ENCODE assay signal across 15 cellular contexts in genomic region chr14:53409289-53409688, GRCh38.
DNase-seq lines count a peak whose midpoint lies in the region; ATAC-seq and TF ChIP-seq lines count a peak whose summit lies in the region.
"Had no signal": no experiment of that assay in that cellular context is flagged by ENCODE, and none has a peak within 500 bp of the region (broad histone marks: within the 10 kb centered on the region; RNA-seq: fewer than 3 reads in every experiment).

No MANE protein-coding gene starts in this region.

- H3K4me2 ChIP-seq in IMR-90 (ENCODE audit: low read depth, low read length), result no peak overlapping the region

- H3K14ac ChIP-seq in IMR-90 (replicated peaks; ENCODE audit: low read depth, low read length), result peak overlapping the region; percentile 69; the same call in 1 of the 2 replicates

- H2BK120ac ChIP-seq in IMR-90 (ENCODE audit: low read depth, low read length), result peak overlapping the region; percentile 89

- peak overlapping the region in 1 of 2 experiments; percentile 64; a peak in 1 of 4 replicates for H4K8ac ChIP-seq in IMR-90 (ENCODE audit: low read depth in 2 of 2, low read length in 2 of 2)

- no peak overlapping the region for H3K4me3 Mint-ChIP-seq in activated naive CD8-positive, alpha-beta T cell treated with anti-CD3 and anti-CD28 coated beads, Interleukin-2, amount 50 U/mL, for 24 hours
- H3K4me3 Mint-ChIP-seq: CD4-positive, alpha-beta T cell had no signal

- no peaks in the 10 kb centered on the region for H3K9me3 Mint-ChIP-seq in activated naive CD8-positive, alpha-beta T cell treated with anti-CD3 and anti-CD28 coated beads, Interleukin-2, amount 50 U/mL, for 24 hours
- H3K9me3 Mint-ChIP-seq: CD4-positive, alpha-beta T cell had no signal

- peaks cover 2% of the 10 kb centered on the region for H3K36me3 Mint-ChIP-seq in activated naive CD8-positive, alpha-beta T cell treated with anti-CD3 and anti-CD28 coated beads, Interleukin-2, amount 50 U/mL, for 24 hours (ENCODE audit: low read depth)

- no peaks in the 10 kb centered on the region for H4K20me1 ChIP-seq in IMR-90 (ENCODE audit: insufficient read depth, low read length)

- POLR2A ChIA-PET in IMR-90 (lab: Charles Lee; ENCODE audit: unreplicated experiment), result no interaction called here

- H3K18ac ChIP-seq in IMR-90 (ENCODE audit: low read depth, low read length), result peak overlapping the region; percentile 63

- in situ Hi-C loops in IMR-90 (cut with MboI; ENCODE audit: low sequenced_read_pairs), result no loop called here

- no peaks in the 10 kb centered on the region for H3K4me1 Mint-ChIP-seq in activated naive CD8-positive, alpha-beta T cell treated with anti-CD3 and anti-CD28 coated beads, Interleukin-2, amount 50 U/mL, for 24 hours

- no peak for ATAC-seq in IMR-90 (ENCODE audit: low read depth)
- no peak for ATAC-seq in activated naive CD8-positive, alpha-beta T cell treated with anti-CD3 and anti-CD28 coated beads, Interleukin-2, amount 50 U/mL, for 24 hours
- ATAC-seq in GM19467 (IDR thresholded peaks at IDR 0.05; ENCODE audit: unreplicated experiment), result no peak
- ATAC-seq in HG02610 (IDR thresholded peaks at IDR 0.05; ENCODE audit: unreplicated experiment), result no peak
- ATAC-seq: K562 had no signal

- H2BK15ac ChIP-seq in IMR-90 (ENCODE audit: low read depth, low read length), result peak overlapping the region; percentile 35; the same call in 1 of the 3 replicates

- no peak overlapping the region for H2AFZ ChIP-seq in IMR-90 (replicated peaks; ENCODE audit: low read length, poor library complexity)

- TF ChIP-seq POLR2A in IMR-90 (IDR thresholded peaks at IDR 0.05; ENCODE audit: low read depth, low read length) (no peak), esophagus squamous epithelium (IDR thresholded peaks at IDR 0.05) (no peak)

- H3K27ac ChIP-seq in IMR-90 (ENCODE audit: insufficient read depth, low read length) (peak overlapping the region; percentile 41; the same call in 1 of the 2 replicates), esophagus squamous epithelium (no peak overlapping the region)
- H3K27ac ChIP-seq: RWPE1 had no signal

- peak overlapping the region; percentile 63 for H2BK5ac ChIP-seq in IMR-90 (ENCODE audit: low read depth, low read length, poor library complexity, severe bottlenecking)

- no TSS peak for BruUV-seq in IMR-90 (replicated peaks; lab: Mats Ljungman, UMichigan)

- H3K27ac Mint-ChIP-seq in activated naive CD8-positive, alpha-beta T cell treated with anti-CD3 and anti-CD28 coated beads, Interleukin-2, amount 50 U/mL, for 24 hours, result no peak overlapping the region
- H3K27ac Mint-ChIP-seq: CD4-positive, alpha-beta T cell had no signal

- peak overlapping the region; percentile 87 for H2BK20ac ChIP-seq in IMR-90 (ENCODE audit: low read depth, low read length)

- intact Hi-C loops in IMR-90 (cut with micrococcal nuclease), result no loop called here
- intact Hi-C loops in esophagus squamous epithelium (cut with DNase I), result no loop called here

- no peak for TF ChIP-seq RAD21 in IMR-90 (IDR thresholded peaks at IDR 0.05; ENCODE audit: low read length)

- peak overlapping the region; percentile 27; the same call in 1 of the 2 replicates for H4K5ac ChIP-seq in IMR-90 (ENCODE audit: low read depth, low read length)

- no peak overlapping the region for H3K9ac ChIP-seq in IMR-90 (ENCODE audit: low read depth, low read length)

- H3K4me1 ChIP-seq in IMR-90 (ENCODE audit: control insufficient read depth, insufficient read depth, low read length), result peaks cover 10% of the 10 kb centered on the region
- peaks cover 0 to 6% (median 0%) of the 10 kb centered on the region in 3 donors for H3K4me1 ChIP-seq in esophagus squamous epithelium
- H3K4me1 ChIP-seq: BE2C had no signal

- H3K23ac ChIP-seq in IMR-90 (ENCODE audit: low read depth, low read length), result peak overlapping the region; percentile 44; the same call in 1 of the 2 replicates

- no peaks in the 10 kb centered on the region for H3K27me3 ChIP-seq in IMR-90 (ENCODE audit: control insufficient read depth, insufficient read depth, low read length)
- no peaks in the 10 kb centered on the region for H3K27me3 ChIP-seq in esophagus squamous epithelium

- H3K4me3 ChIP-seq in IMR-90 (ENCODE audit: insufficient read depth, low read depth, low read length) (no peak overlapping the region), fibroblast of villous mesenchyme (ENCODE audit: low read depth, low read length) (no peak overlapping the region), esophagus squamous epithelium (no peak overlapping the region)
- H3K4me3 ChIP-seq: K562 had no signal

- WGBS in IMR-90 (ENCODE audit: extremely low coverage in 2 of 2, insufficient read length in 1 of 2), 2 experiments, result no CpG with 5 or more reads among the region's 2 CpGs
- 78 to 88% methylated on average over 2 of the region's 2 CpGs for WGBS in esophagus squamous epithelium, 2 donors

- dilution Hi-C loops in IMR-90 (cut with HindIII; ENCODE audit: low sequenced_read_pairs, unreplicated experiment), result no loop called here

- no peak overlapping the region for H2AK9ac ChIP-seq in IMR-90 (replicated peaks; ENCODE audit: low read depth, low read length, poor library complexity)

- H3K9me1 ChIP-seq in IMR-90 (ENCODE audit: insufficient read depth, low read length), result peaks cover 4% of the 10 kb centered on the region

- H2AK5ac ChIP-seq in IMR-90 (ENCODE audit: low read depth, low read length), result peak overlapping the region; percentile 53; the same call in 1 of the 2 replicates

- H3K56ac ChIP-seq in IMR-90 (ENCODE audit: extremely low read depth, insufficient read depth, low read length), result no peak overlapping the region

- 0 out of 2 replicates have a peak overlapping the region, but pooled peaks have one; percentile 38 for H4K91ac ChIP-seq in IMR-90 (ENCODE audit: insufficient read depth, low read depth, low read length)

- CTCF ChIA-PET in IMR-90 (lab: Yijun Ruan, JAX), result no interaction called here

- DNase-seq in IMR-90 (no peak), fibroblast of villous mesenchyme (ENCODE audit: low read depth) (peak; percentile 52), kidney tubule cell (ENCODE audit: low spot score) (peak; percentile 4), esophagus squamous epithelium (lab: John Stamatoyannopoulos, UW) (no peak)
- no peak for DNase-seq in activated naive CD8-positive, alpha-beta T cell treated with anti-CD3 and anti-CD28 coated beads, Interleukin-2, amount 50 U/mL, for 24 hours
- DNase-seq: BE2C; CD4-positive, alpha-beta T cell; NCI-H146; NCI-H2081; NCI-H510A; NCI-H774 had no signal

- H3K4ac ChIP-seq in IMR-90 (ENCODE audit: low read depth, low read length), result peak overlapping the region; percentile 77

- no peak for TF ChIP-seq CTCF in IMR-90 (conservative IDR thresholded peaks at IDR 0.05; ENCODE audit: low read depth, low read length)
- TF ChIP-seq CTCF in fibroblast of villous mesenchyme (IDR thresholded peaks at IDR 0.05; ENCODE audit: insufficient read depth, low read depth, low read length), result no peak
- no peak for TF ChIP-seq CTCF in esophagus squamous epithelium (IDR thresholded peaks at IDR 0.05)

- H3K9me3 ChIP-seq in IMR-90 (ENCODE audit: control insufficient read depth, insufficient read depth, low read length) (no peaks in the 10 kb centered on the region), esophagus squamous epithelium (no peaks in the 10 kb centered on the region)
- H3K9me3 ChIP-seq: BE2C had no signal

- H3K36me3 ChIP-seq in IMR-90 (ENCODE audit: control insufficient read depth, insufficient read depth, low read length) (no peaks in the 10 kb centered on the region), esophagus squamous epithelium (no peaks in the 10 kb centered on the region)
- H3K36me3 ChIP-seq: BE2C had no signal

- H3K27me3 Mint-ChIP-seq in activated naive CD8-positive, alpha-beta T cell treated with anti-CD3 and anti-CD28 coated beads, Interleukin-2, amount 50 U/mL, for 24 hours, result no peaks in the 10 kb centered on the region
- H3K27me3 Mint-ChIP-seq: CD4-positive, alpha-beta T cell had no signal

- no peaks in the 10 kb centered on the region for H3K79me1 ChIP-seq in IMR-90 (ENCODE audit: low read depth in 1 of 2, low read length in 2 of 2)

TF ChIP-seq in IMR-90, 13 proteins besides CTCF, POLR2A, EP300 and RAD21:
- TF ChIP-seq USF2 (IDR thresholded peaks at IDR 0.05; ENCODE audit: low read depth, low read length) (no peak), SMC3 (IDR thresholded peaks at IDR 0.05; ENCODE audit: low read depth, low read length) (no peak), NFE2L2 (IDR thresholded peaks at IDR 0.05; ENCODE audit: low read depth, low read length) (no peak), MAFK (IDR thresholded peaks at IDR 0.05; ENCODE audit: low read depth, low read length) (no peak), FOS (IDR thresholded peaks at IDR 0.05; ENCODE audit: low read depth, low read length) (no peak), RFX5 (IDR thresholded peaks at IDR 0.05; ENCODE audit: low read depth, low read length) (no peak), BHLHE40 (IDR thresholded peaks at IDR 0.05; ENCODE audit: low read depth, low read length) (no peak), CHD1 (IDR thresholded peaks at IDR 0.05; ENCODE audit: low read depth, low read length) (no peak), MXI1 (IDR thresholded peaks at IDR 0.05; ENCODE audit: borderline replicate concordance, low read depth, low read length) (no peak), ELK1 (IDR thresholded peaks at IDR 0.05; ENCODE audit: borderline replicate concordance, low read depth, low read length) (no peak), CEBPB (IDR thresholded peaks at IDR 0.05; ENCODE audit: low read depth, low read length) (no peak), RCOR1 (IDR thresholded peaks at IDR 0.05; ENCODE audit: insufficient replicate concordance, low read length) (no peak), MAZ (IDR thresholded peaks at IDR 0.05; ENCODE audit: borderline replicate concordance, low read depth, low read length) (no peak)

Comparison
In these comparisons a context has a peak if more than half of its experiments do, and no peak if none do; other contexts are left out.
1. DNase-seq: peak in fibroblast of villous mesenchyme (single experiment) and kidney tubule cell (single experiment); none in IMR-90 (single experiment), esophagus squamous epithelium (single experiment) and activated naive CD8-positive, alpha-beta T cell treated with anti-CD3 and anti-CD28 coated beads, Interleukin-2, amount 50 U/mL, for 24 hours (single experiment).